In genomic region chr5:172186114-172186695, GRCh38 we compare ENCODE assay signal across 1 cellular context.
TF ChIP-seq lines count a peak whose summit lies in the region.

No MANE protein-coding gene starts in this region.

TF ChIP-seq in SK-N-SH treated with all-trans-retinoic acid at 6 μM for 48 hours, 23 proteins besides CTCF, POLR2A, EP300 and RAD21 (continued from another document):
- TF ChIP-seq, protein P1, sequence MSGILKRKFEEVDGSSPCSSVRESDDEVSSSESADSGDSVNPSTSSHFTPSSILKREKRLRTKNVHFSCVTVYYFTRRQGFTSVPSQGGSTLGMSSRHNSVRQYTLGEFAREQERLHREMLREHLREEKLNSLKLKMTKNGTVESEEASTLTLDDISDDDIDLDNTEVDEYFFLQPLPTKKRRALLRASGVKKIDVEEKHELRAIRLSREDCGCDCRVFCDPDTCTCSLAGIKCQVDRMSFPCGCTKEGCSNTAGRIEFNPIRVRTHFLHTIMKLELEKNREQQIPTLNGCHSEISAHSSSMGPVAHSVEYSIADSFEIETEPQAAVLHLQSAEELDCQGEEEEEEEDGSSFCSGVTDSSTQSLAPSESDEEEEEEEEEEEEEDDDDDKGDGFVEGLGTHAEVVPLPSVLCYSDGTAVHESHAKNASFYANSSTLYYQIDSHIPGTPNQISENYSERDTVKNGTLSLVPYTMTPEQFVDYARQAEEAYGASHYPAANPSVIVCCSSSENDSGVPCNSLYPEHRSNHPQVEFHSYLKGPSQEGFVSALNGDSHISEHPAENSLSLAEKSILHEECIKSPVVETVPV (CRISPR knock-in tag; IDR thresholded peaks at IDR 0.05): no peak
- no peak for TF ChIP-seq ZNF565 (CRISPR knock-in tag; conservative IDR thresholded peaks at IDR 0.05; ENCODE audit: low read depth)
- no peak for TF ChIP-seq SNAI2 (CRISPR knock-in tag; IDR thresholded peaks at IDR 0.05)
- no peak for TF ChIP-seq TCF4 (CRISPR knock-in tag; IDR thresholded peaks at IDR 0.05; ENCODE audit: borderline replicate concordance)
- no peak for TF ChIP-seq TSHZ2 (CRISPR knock-in tag; IDR thresholded peaks at IDR 0.05)
- TF ChIP-seq TOX (CRISPR knock-in tag; IDR thresholded peaks at IDR 0.05; ENCODE audit: borderline replicate concordance): no peak
- TF ChIP-seq, protein P2, sequence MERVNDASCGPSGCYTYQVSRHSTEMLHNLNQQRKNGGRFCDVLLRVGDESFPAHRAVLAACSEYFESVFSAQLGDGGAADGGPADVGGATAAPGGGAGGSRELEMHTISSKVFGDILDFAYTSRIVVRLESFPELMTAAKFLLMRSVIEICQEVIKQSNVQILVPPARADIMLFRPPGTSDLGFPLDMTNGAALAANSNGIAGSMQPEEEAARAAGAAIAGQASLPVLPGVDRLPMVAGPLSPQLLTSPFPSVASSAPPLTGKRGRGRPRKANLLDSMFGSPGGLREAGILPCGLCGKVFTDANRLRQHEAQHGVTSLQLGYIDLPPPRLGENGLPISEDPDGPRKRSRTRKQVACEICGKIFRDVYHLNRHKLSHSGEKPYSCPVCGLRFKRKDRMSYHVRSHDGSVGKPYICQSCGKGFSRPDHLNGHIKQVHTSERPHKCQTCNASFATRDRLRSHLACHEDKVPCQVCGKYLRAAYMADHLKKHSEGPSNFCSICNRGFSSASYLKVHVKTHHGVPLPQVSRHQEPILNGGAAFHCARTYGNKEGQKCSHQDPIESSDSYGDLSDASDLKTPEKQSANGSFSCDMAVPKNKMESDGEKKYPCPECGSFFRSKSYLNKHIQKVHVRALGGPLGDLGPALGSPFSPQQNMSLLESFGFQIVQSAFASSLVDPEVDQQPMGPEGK (CRISPR knock-in tag; IDR thresholded peaks at IDR 0.05; ENCODE audit: borderline replicate concordance): no peak
- no peak for TF ChIP-seq ZNF8 (CRISPR knock-in tag; IDR thresholded peaks at IDR 0.05)
- TF ChIP-seq ZFP3 (CRISPR knock-in tag; IDR thresholded peaks at IDR 0.05): no peak
- TF ChIP-seq ESRRG (CRISPR knock-in tag; IDR thresholded peaks at IDR 0.05): no peak
- no peak for TF ChIP-seq PPARA (CRISPR knock-in tag; IDR thresholded peaks at IDR 0.05; ENCODE audit: borderline replicate concordance)
- TF ChIP-seq BACH2 (CRISPR knock-in tag; IDR thresholded peaks at IDR 0.05; ENCODE audit: borderline replicate concordance): no peak
- TF ChIP-seq ZFP30 (CRISPR knock-in tag; IDR thresholded peaks at IDR 0.05): no peak
- TF ChIP-seq RARB (CRISPR knock-in tag; IDR thresholded peaks at IDR 0.05): no peak
- no peak for TF ChIP-seq ZNF70 (CRISPR knock-in tag; IDR thresholded peaks at IDR 0.05)
- no peak for TF ChIP-seq ARNTL (CRISPR knock-in tag; IDR thresholded peaks at IDR 0.05; ENCODE audit: borderline replicate concordance, low read depth)
